11 cellular contexts compared by ENCODE assay signal in genomic region chr12:63882844-63883243, GRCh38. TPM values are rescaled to one million over a fixed set of nuclear protein-coding genes. Genes with fewer than 3 reads are reported as not detected.
DNase-seq lines count a peak whose midpoint lies in the region; ATAC-seq and TF ChIP-seq lines count a peak whose summit lies in the region.
"Had no signal": no experiment of that assay in that cellular context is flagged by ENCODE, and none has a peak within 500 bp of the region (broad histone marks: within the 10 kb centered on the region; RNA-seq: fewer than 3 reads in every experiment).

No MANE protein-coding gene starts in this region.

- H3K4me3 ChIP-seq in fibroblast of mammary gland (ENCODE audit: control insufficient read depth, low read depth, low read length) (no peak overlapping the region), gastrocnemius medialis (no peak overlapping the region)

- TF ChIP-seq POLR2A in gastrocnemius medialis (IDR thresholded peaks at IDR 0.05) = no peak

- ATAC-seq in gastrocnemius medialis (peak; percentile 71 to 83), GM21576 (IDR thresholded peaks at IDR 0.05; ENCODE audit: unreplicated experiment) (no peak), GM21737 (IDR thresholded peaks at IDR 0.05; ENCODE audit: unreplicated experiment) (no peak), GM18517 (IDR thresholded peaks at IDR 0.05; ENCODE audit: unreplicated experiment) (no peak)

- TF ChIP-seq CTCF in fibroblast of mammary gland (conservative IDR thresholded peaks at IDR 0.05; ENCODE audit: control insufficient read depth, insufficient read depth, low read depth, low read length) (no peak), gastrocnemius medialis (IDR thresholded peaks at IDR 0.05 in 4 of 5, conservative IDR thresholded peaks at IDR 0.05 in 1 of 5) (no peak)

- no peaks in the 10 kb centered on the region for H3K27me3 ChIP-seq in gastrocnemius medialis

- H3K27ac ChIP-seq in gastrocnemius medialis = peak overlapping the region in 3 of 4 donors; percentile 11 to 53 (median 45)
- H3K27ac ChIP-seq: 22Rv1 had no signal

- no peaks in the 10 kb centered on the region for H3K36me3 ChIP-seq in gastrocnemius medialis

- in situ Hi-C loops in gastrocnemius medialis (cut with MboI; ENCODE audit: low sequenced_read_pairs in 4 of 4) = no loop called here

- H3K9me3 ChIP-seq in gastrocnemius medialis = no peaks in the 10 kb centered on the region

- DNase-seq in DMS79 treated with DMSO at 0.1 percent for 48 hours (lab: John Stamatoyannopoulos, UW) = peak; percentile 17
- no peak for DNase-seq in DMS79 (lab: John Stamatoyannopoulos, UW)
- DNase-seq in NCI-H345 (lab: John Stamatoyannopoulos, UW) = peak; percentile 73
- DNase-seq in fibroblast of mammary gland (ENCODE audit: low read depth) = peak; percentile 26
- peak; percentile 29 to 37 for DNase-seq in gastrocnemius medialis
- DNase-seq: NK-92 treated with Interleukin-12 subunit alpha and Interleukin-12 subunit beta, amount 100 ng/mL, for 24 hours; stimulated activated CD4-positive, alpha-beta T cell treated with anti-CD3 and anti-CD28 coated beads, Interleukin-4, amount 100 ng/mL, for 24 hours had no signal

- intact Hi-C loops in gastrocnemius medialis (cut with DNase I; ENCODE audit: low total_unique reads) = no loop called here

- peaks cover 0 to 4% of the 10 kb centered on the region in 2 donors for H3K4me1 ChIP-seq in gastrocnemius medialis

RNA-seq across cellular contexts. Expression of gene SRGAP1, which starts 38.3 kb away (rescaled TPM):
- total RNA-seq in gastrocnemius medialis = under 1 TPM; 0.36 to 0.85 (median 0.66) TPM

Comparison
In these comparisons a context has a peak if more than half of its experiments do, and no peak if none do; other contexts are left out.
1. ATAC-seq: peak in gastrocnemius medialis (2 of 2); none in GM21576 (single experiment), GM21737 (single experiment) and GM18517 (single experiment).